Comparison of ENCODE assay signal across 25 cellular contexts in genomic region chr15:65337436-65338070, GRCh38. TPM values are rescaled to one million over a fixed set of nuclear protein-coding genes. Genes with fewer than 3 reads are reported as not detected.
DNase-seq lines count a peak whose midpoint lies in the region; ATAC-seq, FAIRE-seq and TF ChIP-seq lines count a peak whose summit lies in the region.
"Had no signal": no experiment of that assay in that cellular context is flagged by ENCODE, and none has a peak within 500 bp of the region (broad histone marks: within the 10 kb centered on the region; RNA-seq: fewer than 3 reads in every experiment).

No MANE protein-coding gene starts in this region.

- H3K9me3 Mint-ChIP-seq in WTC11 (no peaks in the 10 kb centered on the region), osteocyte (ENCODE audit: unreplicated experiment) (no peaks in the 10 kb centered on the region)
- H3K9me3 Mint-ChIP-seq: CD8-positive, alpha-beta T cell had no signal

- POLR2A ChIA-PET in WTC11 (lab: Charles Lee), result interaction anchor here (0.9 to 1.2 kb wide), 2 partner anchors 31 to 84 kb away, joined by 3 read pairs; no protein-coding TSS in a partner anchor

- FAIRE-seq in GM19239 (lab: Jason Lieb, UNC), result no peak
- FAIRE-seq: RCC 7860 had no signal

- CTCF ChIA-PET in WTC11 (lab: Charles Lee), result interaction anchor here (0.9 to 9.4 kb wide), 5 partner anchors 11 to 57 kb away, joined by 3 to 64 read pairs (median 8); no protein-coding TSS in a partner anchor

- peak; percentile 37 for DNase-seq in DMS 273 (lab: John Stamatoyannopoulos, UW; ENCODE audit: unreplicated experiment)
- DNase-seq in DMS 273 treated with DMSO at 0.1 percent for 48 hours (lab: John Stamatoyannopoulos, UW), result no peak
- DNase-seq in NCI-H1694 treated with DMSO at 0.1 percent for 48 hours (lab: John Stamatoyannopoulos, UW), result peak; percentile 32
- no peak for DNase-seq in WTC11 (ENCODE audit: low spot score)
- DNase-seq in osteoblast (ENCODE audit: insufficient read length, low spot score, missing footprints), result peak; percentile 51
- no peak for DNase-seq in osteocyte (ENCODE audit: extremely low spot score, unreplicated experiment)
- no peak for DNase-seq in stimulated activated CD4-positive, alpha-beta T cell treated with anti-CD3 and anti-CD28 coated beads, Interleukin-4, amount 100 ng/mL, for 4 hours
- no peak for DNase-seq in GM19239 (ENCODE audit: insufficient read length, low spot score)
- DNase-seq: activated CD4-positive, alpha-beta T cell treated with anti-CD3 and anti-CD28 coated beads for 1 hour; activated CD8-positive, alpha-beta memory T cell treated with anti-CD3 and anti-CD28 coated beads, Interleukin-2, amount 50 U/mL, for 48 hours; activated naive CD4-positive, alpha-beta T cell treated with anti-CD3 and anti-CD28 coated beads, Interleukin-2, amount 50 U/mL, for 16 hours; CD8-positive, alpha-beta T cell; GF-D8; hypothalamus; NCI-H446 treated with DMSO at 0.1 percent for 48 hours; stimulated activated CD4-positive, alpha-beta T cell treated with anti-CD3 and anti-CD28 coated beads, Interleukin-15, amount 100 ng/mL, for 24 hours; substantia nigra; T-helper 17 cell had no signal

- no peak overlapping the region for H3K4me3 ChIP-seq in osteoblast (ENCODE audit: insufficient read depth, low read length)

- H3K4me1 Mint-ChIP-seq in WTC11 (peaks cover 76% of the 10 kb centered on the region), osteocyte (ENCODE audit: unreplicated experiment) (peaks cover 8% of the 10 kb centered on the region)

- H4K20me1 ChIP-seq in osteoblast (ENCODE audit: insufficient read depth, low read length), result no peaks in the 10 kb centered on the region

- H3K4me3 Mint-ChIP-seq in WTC11, result no peak overlapping the region
- no peak overlapping the region for H3K4me3 Mint-ChIP-seq in osteocyte (ENCODE audit: unreplicated experiment)
- H3K4me3 Mint-ChIP-seq: CD8-positive, alpha-beta T cell; T-helper 17 cell had no signal

- no peak overlapping the region for H2AFZ ChIP-seq in osteoblast (ENCODE audit: low read length)

- TF ChIP-seq CTCF in WTC11 (IDR thresholded peaks at IDR 0.05) (no peak), osteoblast (IDR thresholded peaks at IDR 0.05; ENCODE audit: extremely low read depth, low read depth, low read length) (no peak), osteocyte (IDR thresholded peaks at IDR 0.05) (no peak)

- no peak overlapping the region for H3K27ac ChIP-seq in osteoblast (ENCODE audit: low read depth, low read length)
- H3K27ac ChIP-seq: 22Rv1 had no signal

- H3K4me2 ChIP-seq in osteoblast (ENCODE audit: insufficient read depth, low read length), result no peak overlapping the region

- no peaks in the 10 kb centered on the region for H3K4me1 ChIP-seq in osteoblast (ENCODE audit: insufficient read depth, low read length)

- H3K27me3 ChIP-seq in osteoblast (ENCODE audit: insufficient read depth, low read length), result peaks cover 28% of the 10 kb centered on the region

- H3K79me2 ChIP-seq in osteoblast (ENCODE audit: insufficient read depth, low read length), result no peaks in the 10 kb centered on the region

- H3K27me3 Mint-ChIP-seq in WTC11 (ENCODE audit: low read depth), result no peaks in the 10 kb centered on the region
- peaks cover 20% of the 10 kb centered on the region for H3K27me3 Mint-ChIP-seq in osteocyte (ENCODE audit: unreplicated experiment)

- no peak for ATAC-seq in WTC11
- ATAC-seq: CD8-positive, alpha-beta T cell; left lobe of liver; T-helper 17 cell had no signal

- no peaks in the 10 kb centered on the region for H3K36me3 ChIP-seq in osteoblast (ENCODE audit: insufficient read depth, low read length)

- no peaks in the 10 kb centered on the region for H3K9me3 ChIP-seq in osteoblast (ENCODE audit: low read depth, low read length)

- H3K27ac Mint-ChIP-seq in WTC11 (peak overlapping the region; percentile 16; the same call in 1 of the 2 replicates), osteocyte (ENCODE audit: unreplicated experiment) (no peak overlapping the region)
- H3K27ac Mint-ChIP-seq: CD8-positive, alpha-beta T cell; T-helper 17 cell had no signal

- H3K36me3 Mint-ChIP-seq in WTC11 (no peaks in the 10 kb centered on the region), osteocyte (ENCODE audit: unreplicated experiment) (no peaks in the 10 kb centered on the region)
- H3K36me3 Mint-ChIP-seq: CD8-positive, alpha-beta T cell had no signal

TF ChIP-seq in WTC11, 78 proteins besides CTCF, POLR2A, EP300 and RAD21:
- TF ChIP-seq CDX4 (CRISPR knock-in tag; IDR thresholded peaks at IDR 0.05; ENCODE audit: borderline replicate concordance) (no peak), NR1H2 (CRISPR knock-in tag; IDR thresholded peaks at IDR 0.05) (no peak), SMAD4 (CRISPR knock-in tag; IDR thresholded peaks at IDR 0.05) (no peak), TCF7 (CRISPR knock-in tag; IDR thresholded peaks at IDR 0.05; ENCODE audit: low read depth) (no peak), CREB1 (CRISPR knock-in tag; IDR thresholded peaks at IDR 0.05) (no peak), ZSCAN18 (CRISPR knock-in tag; IDR thresholded peaks at IDR 0.05) (no peak), FOXP4 (CRISPR knock-in tag; IDR thresholded peaks at IDR 0.05) (no peak), ZNF512 (CRISPR knock-in tag; IDR thresholded peaks at IDR 0.05; ENCODE audit: borderline replicate concordance) (no peak), NFATC4 (CRISPR knock-in tag; IDR thresholded peaks at IDR 0.05) (no peak)

RNA-seq across cellular contexts. Expression of gene RNU5B-1, which starts 33.1 kb away (rescaled TPM):
- total RNA-seq in WTC11 (2021) (9.7 to 10.4 TPM in 2 of 3 replicates, not detected in the other), osteoblast (not detected in 2 replicates), osteocyte (18.5 and 32.7 TPM in 2 replicates)
- total RNA-seq: fibroblast of lung, HT1080, left lobe of liver, MCF 10A, myocyte, T-helper 17 cell had no signal

RNA-seq across cellular contexts. Expression of gene IGDCC3, which starts 40.2 kb away (rescaled TPM):
- total RNA-seq in WTC11 (2021) (49.2 to 53.5 TPM (median 53.5 TPM) in 3 replicates), osteoblast (0.29 TPM in 1 of 2 replicates, not detected in the other), osteocyte (0.16 and 0.48 TPM in 2 replicates)
- total RNA-seq: CD8-positive, alpha-beta T cell; fibroblast of lung; MCF 10A; T-helper 17 cell had no signal

RNA-seq across cellular contexts. Expression of gene RNU5A-1, which starts 41.7 kb away (rescaled TPM):
- total RNA-seq in WTC11 (2021), result not detected in 3 replicates
- total RNA-seq in osteoblast, result not detected in 2 replicates
- not detected in 2 replicates for total RNA-seq in osteocyte
- total RNA-seq: CD8-positive, alpha-beta T cell; fibroblast of lung; HT1080; left lobe of liver; MCF 10A; myocyte; T-helper 17 cell had no signal

RNA-seq across cellular contexts. Expression of gene PARP16, which starts 50.9 kb away (rescaled TPM):
- total RNA-seq in WTC11 (2021), result 4.7 to 6.2 TPM (median 5.8 TPM) in 3 replicates
- total RNA-seq in osteoblast, result 6.2 and 6.5 TPM in 2 replicates
- total RNA-seq in osteocyte, result 9.4 and 9.5 TPM in 2 replicates

Comparison
In these comparisons a context has a peak if more than half of its experiments do, and no peak if none do; other contexts are left out.
1. DNase-seq: peak in DMS 273 (single experiment), NCI-H1694 treated with DMSO at 0.1 percent for 48 hours (single experiment) and osteoblast (single experiment); none in DMS 273 treated with DMSO at 0.1 percent for 48 hours (single experiment), WTC11 (single experiment), osteocyte (single experiment), stimulated activated CD4-positive, alpha-beta T cell treated with anti-CD3 and anti-CD28 coated beads, Interleukin-4, amount 100 ng/mL, for 4 hours (0 of 2) and GM19239 (single experiment).
2. RNA of gene IGDCC3, which starts 40.2 kb away (total RNA-seq): 49.2 to 53.5 TPM in WTC11; 0.16 to 0.48 TPM in osteocyte and 0.29 TPM in osteoblast; every median in the first group is over 10 times any median in the second.